ENCODE assay signal across 8 cellular contexts in genomic region chr3:113948015-113948917, GRCh38. TPM values are rescaled to one million over a fixed set of nuclear protein-coding genes. Genes with fewer than 3 reads are reported as not detected.
DNase-seq lines count a peak whose midpoint lies in the region; ATAC-seq and TF ChIP-seq lines count a peak whose summit lies in the region.

No MANE protein-coding gene starts in this region.

- H3K36me3 ChIP-seq in ES-I3 (ENCODE audit: insufficient read depth, low read length) (no peaks in the 10 kb centered on the region), IMR-90 (ENCODE audit: control insufficient read depth, insufficient read depth, low read length) (no peaks in the 10 kb centered on the region), left lung (no peaks in the 10 kb centered on the region)

- H4K91ac ChIP-seq in IMR-90 (ENCODE audit: insufficient read depth, low read depth, low read length): no peak overlapping the region

- H2BK120ac ChIP-seq in IMR-90 (ENCODE audit: low read depth, low read length): no peak overlapping the region

- H3K9ac ChIP-seq in ES-I3 (ENCODE audit: low read depth, low read length) (peak overlapping the region; percentile 71), IMR-90 (ENCODE audit: low read depth, low read length) (no peak overlapping the region)

- H3K27me3 ChIP-seq in IMR-90 (ENCODE audit: control insufficient read depth, insufficient read depth, low read length) (peaks cover 18% of the 10 kb centered on the region), left lung (peaks cover 0 to 7% of the 10 kb centered on the region in 2 donors)

- H3K9me3 ChIP-seq in ES-I3 (ENCODE audit: control insufficient read depth, insufficient read depth, low read length) (no peaks in the 10 kb centered on the region), IMR-90 (ENCODE audit: control insufficient read depth, insufficient read depth, low read length) (no peaks in the 10 kb centered on the region), left lung (no peaks in the 10 kb centered on the region)

- H2BK15ac ChIP-seq in IMR-90 (ENCODE audit: low read depth, low read length): no peak overlapping the region

- H3K4me1 ChIP-seq in ES-I3 (ENCODE audit: insufficient read depth, low read length) (no peaks in the 10 kb centered on the region), IMR-90 (ENCODE audit: control insufficient read depth, insufficient read depth, low read length) (no peaks in the 10 kb centered on the region; the same call in 1 of the 2 replicates), left lung (peaks cover 0 to 14% of the 10 kb centered on the region in 2 donors)

- no peak overlapping the region for H3K14ac ChIP-seq in IMR-90 (replicated peaks; ENCODE audit: low read depth, low read length)

- CTCF ChIA-PET in IMR-90 (lab: Yijun Ruan, JAX): no interaction called here

- H3K79me1 ChIP-seq in IMR-90 (ENCODE audit: low read depth in 1 of 2, low read length in 2 of 2): no peaks in the 10 kb centered on the region

- H3K4me3 ChIP-seq in IMR-90 (ENCODE audit: insufficient read depth, low read depth, low read length) (peak overlapping the region; percentile 44), left lung (peak overlapping the region; percentile 59 to 62)

- H3K4ac ChIP-seq in IMR-90 (ENCODE audit: low read depth, low read length): no peak overlapping the region

- peak overlapping the region; percentile 78 for H3K4me2 ChIP-seq in IMR-90 (ENCODE audit: low read depth, low read length)

- 4% methylated on average over 22 of the region's 65 CpGs; no CpG with 5 or more reads in 1 of the 2 experiments for WGBS in IMR-90 (ENCODE audit: extremely low coverage in 2 of 2, insufficient read length in 1 of 2), 2 experiments

- POLR2A ChIA-PET in IMR-90 (lab: Charles Lee; ENCODE audit: unreplicated experiment): no interaction called here

- H4K5ac ChIP-seq in IMR-90 (ENCODE audit: low read depth, low read length): no peak overlapping the region

- no peaks in the 10 kb centered on the region for H4K20me1 ChIP-seq in IMR-90 (ENCODE audit: insufficient read depth, low read length)

- no peak overlapping the region for H4K8ac ChIP-seq in IMR-90 (ENCODE audit: low read depth in 2 of 2, low read length in 2 of 2)

- no peaks in the 10 kb centered on the region for H3K9me1 ChIP-seq in IMR-90 (ENCODE audit: insufficient read depth, low read length)

- no TSS peak for BruUV-seq in IMR-90 (replicated peaks; lab: Mats Ljungman, UMichigan)

- dilution Hi-C loops in IMR-90 (cut with HindIII; ENCODE audit: low sequenced_read_pairs, unreplicated experiment): no loop called here

- in situ Hi-C loops in IMR-90 (cut with MboI; ENCODE audit: low sequenced_read_pairs): no loop called here

- no peak overlapping the region for H3K23ac ChIP-seq in IMR-90 (ENCODE audit: low read depth, low read length)

- H3K56ac ChIP-seq in IMR-90 (ENCODE audit: extremely low read depth, insufficient read depth, low read length): no peak overlapping the region

- TF ChIP-seq RAD21 in IMR-90 (IDR thresholded peaks at IDR 0.05; ENCODE audit: low read length): no peak

- peak; percentile 45 for ATAC-seq in GM21619 (IDR thresholded peaks at IDR 0.05; ENCODE audit: unreplicated experiment)
- peak; percentile 44 for ATAC-seq in IMR-90 (ENCODE audit: low read depth)
- ATAC-seq in left lung: peak; percentile 65

- no peak overlapping the region for H2AK5ac ChIP-seq in IMR-90 (ENCODE audit: low read depth, low read length)

- intact Hi-C loops in IMR-90 (cut with micrococcal nuclease): no loop called here
- intact Hi-C loops in left lung (cut with DNase I): no loop called here

- no peak overlapping the region for H3K18ac ChIP-seq in IMR-90 (ENCODE audit: low read depth, low read length)

- no peak overlapping the region for H2BK5ac ChIP-seq in IMR-90 (ENCODE audit: low read depth, low read length, poor library complexity, severe bottlenecking)

- peak overlapping the region; percentile 76 for H2AK9ac ChIP-seq in IMR-90 (replicated peaks; ENCODE audit: low read depth, low read length, poor library complexity)

- peak overlapping the region; percentile 90 for H2AFZ ChIP-seq in IMR-90 (replicated peaks; ENCODE audit: low read length, poor library complexity)

- no peak for TF ChIP-seq POLR2A in IMR-90 (IDR thresholded peaks at IDR 0.05; ENCODE audit: low read depth, low read length)

- H2BK20ac ChIP-seq in IMR-90 (ENCODE audit: low read depth, low read length): no peak overlapping the region

- DNase-seq in IMR-90 (no peak), T-helper 2 cell (peak in 4 of 5 experiments; percentile 3 to 22 (median 9)), left lung (peak; percentile 51 to 89), COLO829 (ENCODE audit: low spot score) (no peak)
- DNase-seq in central memory CD4-positive, alpha-beta T cell: peak; percentile 28
- DNase-seq in stimulated activated CD8-positive, alpha-beta memory T cell treated with anti-CD3 and anti-CD28 coated beads, Interleukin-12 subunit alpha, Interleukin-12 subunit beta, amount 100 ng/mL, for 4 hours (ENCODE audit: low read depth): peak; percentile 16

- H3K27ac ChIP-seq in IMR-90 (ENCODE audit: insufficient read depth, low read length): no peak overlapping the region
- H3K27ac ChIP-seq in left lung: peak overlapping the region; percentile 31 to 58

- TF ChIP-seq CTCF in IMR-90 (conservative IDR thresholded peaks at IDR 0.05; ENCODE audit: low read depth, low read length) (no peak), left lung (IDR thresholded peaks at IDR 0.05) (no peak)

TF ChIP-seq in IMR-90, 13 proteins besides CTCF, POLR2A, EP300 and RAD21:
- no peak for TF ChIP-seq RFX5 (IDR thresholded peaks at IDR 0.05; ENCODE audit: low read depth, low read length)
- TF ChIP-seq CEBPB (IDR thresholded peaks at IDR 0.05; ENCODE audit: low read depth, low read length): no peak
- TF ChIP-seq FOS (IDR thresholded peaks at IDR 0.05; ENCODE audit: low read depth, low read length): no peak

RNA-seq across cellular contexts. Expression of gene ZDHHC23, which starts 0.5 kb away (rescaled TPM):
- total RNA-seq in IMR-90 (2012; rRNA removed) (0.83 and 0.90 TPM in 2 replicates), left lung (10 to 100 TPM; 10.9 to 11.2 TPM)
- 0.24 and 0.50 TPM in 2 replicates for polyA plus RNA-seq in IMR-90 (2012; rRNA removed)
- 0.05 and 0.09 TPM in 2 replicates for polyA plus RNA-seq in IMR-90 (2012; cell fraction: cytosol; rRNA removed)
- 0.34 and 0.92 TPM in 2 replicates for polyA plus RNA-seq in IMR-90 (2012; cell fraction: nucleus; rRNA removed; ENCODE audit: low replicate concordance)

Comparison
In these comparisons a context has a peak if more than half of its experiments do, and no peak if none do; other contexts are left out.
1. DNase-seq: peak in T-helper 2 cell (4 of 5), central memory CD4-positive, alpha-beta T cell (single experiment), left lung (2 of 2) and stimulated activated CD8-positive, alpha-beta memory T cell treated with anti-CD3 and anti-CD28 coated beads, Interleukin-12 subunit alpha, Interleukin-12 subunit beta, amount 100 ng/mL, for 4 hours (single experiment); none in IMR-90 (single experiment) and COLO829 (single experiment).
2. Peak in every context shown above with its lines, with median percentiles within 50 percentile points of each other: ATAC-seq.